Comparison of ENCODE assay signal across 8 cellular contexts in the genomic region with DNA sequence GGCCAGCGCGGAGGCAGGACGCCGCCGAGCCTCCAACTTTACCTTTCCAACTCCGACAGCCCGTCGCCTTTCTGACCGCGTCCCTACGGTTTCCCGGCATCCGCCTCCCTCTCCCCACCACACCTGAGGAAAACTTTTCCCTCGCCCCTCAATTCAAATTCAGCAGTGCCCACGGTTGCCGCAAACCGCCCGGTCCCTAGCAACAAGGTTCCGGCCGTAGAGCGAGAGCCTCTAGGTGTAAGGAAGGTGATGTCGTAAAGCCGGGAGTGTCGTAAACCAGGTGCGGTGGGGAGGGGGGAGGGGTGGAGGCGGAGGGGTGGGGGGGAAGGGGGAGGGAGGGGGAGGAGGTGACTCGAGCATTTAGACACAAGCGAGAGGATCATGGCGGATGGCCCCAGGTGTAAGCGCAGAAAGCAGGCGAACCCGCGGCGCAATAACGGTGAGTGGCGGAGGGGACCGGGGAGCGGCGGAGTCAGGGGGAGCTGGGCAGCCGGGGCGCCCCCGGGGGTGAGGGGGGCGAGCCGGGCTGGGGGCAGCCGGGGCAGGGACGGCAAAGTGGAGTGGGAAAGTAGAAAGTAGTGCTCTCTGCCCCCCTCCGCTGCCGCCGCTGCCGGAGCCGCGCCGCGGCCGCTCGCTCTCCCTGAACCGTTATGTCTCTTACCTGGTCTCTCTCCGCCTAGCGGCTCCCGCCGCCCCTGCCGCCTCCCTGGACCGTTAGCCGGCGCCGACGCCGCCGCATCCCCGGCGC. TPM values are rescaled to one million over a fixed set of nuclear protein-coding genes. Genes with fewer than 3 reads are reported as not detected.
DNase-seq lines count a peak whose midpoint lies in the region; ATAC-seq and TF ChIP-seq lines count a peak whose summit lies in the region.

A gene (plus strand): TSS at position 363 of the 748 bp plus-strand sequence. CDS start 19 bp downstream, at position 382.

- WGBS in spleen, 5 donors, result 0 to 1% (median 0%) methylated on average over 56 to 69 of the region's 71 CpGs

- no peaks in the 10 kb centered on the region for H3K4me1 ChIP-seq in breast epithelium
- peaks cover 8 to 54% (median 37%) of the 10 kb centered on the region in 6 donors for H3K4me1 ChIP-seq in spleen

- no peaks in the 10 kb centered on the region for H3K9me3 ChIP-seq in WERI-Rb-1 (ENCODE audit: severe bottlenecking)
- no peaks in the 10 kb centered on the region for H3K9me3 ChIP-seq in breast epithelium
- H3K9me3 ChIP-seq in spleen, result no peaks in the 10 kb centered on the region

- peaks cover 10 to 24% (median 17%) of the 10 kb centered on the region in 3 donors for H3K27me3 Mint-ChIP-seq in immature natural killer cell (ENCODE audit: low read depth in 3 of 3)

- no peaks in the 10 kb centered on the region for H3K27me3 ChIP-seq in WERI-Rb-1 (ENCODE audit: insufficient read depth, low read depth, severe bottlenecking)
- peaks cover 0 to 14% of the 10 kb centered on the region in 2 donors for H3K27me3 ChIP-seq in breast epithelium
- peaks cover 0 to 22% (median 0%) of the 10 kb centered on the region in 7 donors for H3K27me3 ChIP-seq in spleen (replicated peaks in 1 of 7)

- peaks cover 36 to 42% of the 10 kb centered on the region in 2 donors for H3K4me1 Mint-ChIP-seq in immature natural killer cell

- DNase-seq in 8988T (peak; percentile 56), NCI-H2107 treated with DMSO at 0.1 percent for 48 hours (lab: John Stamatoyannopoulos, UW; ENCODE audit: unreplicated experiment) (peak; percentile 81), WERI-Rb-1 (peak; percentile 84), breast epithelium (ENCODE audit: low spot score in 2 of 2) (peak; percentile 71 to 76), immature natural killer cell (peak; percentile 81 to 87 (median 83)), spleen (peak; percentile 96)

- H3K36me3 Mint-ChIP-seq in immature natural killer cell, result no peaks in the 10 kb centered on the region

- peak within 1 kb of the TSS; percentile 86 for H3K27ac ChIP-seq in WERI-Rb-1
- peak within 1 kb of the TSS; percentile 88 to 95 for H3K27ac ChIP-seq in breast epithelium
- peak within 1 kb of the TSS; percentile 93 to 99 (median 98) for H3K27ac ChIP-seq in spleen

- H3K4me3 ChIP-seq in WERI-Rb-1 (ENCODE audit: low read depth, low read length) (peak within 1 kb of the TSS; percentile 88), breast epithelium (peak within 1 kb of the TSS; percentile 80 to 95 (median 85)), spleen (peak within 1 kb of the TSS; percentile 59 to 95 (median 88))

- H3K9me3 Mint-ChIP-seq in immature natural killer cell, result no peaks in the 10 kb centered on the region

- TF ChIP-seq CTCF in WERI-Rb-1 (IDR thresholded peaks at IDR 0.05; ENCODE audit: low read depth, low read length) (0 out of 2 replicates have a peak, but pooled peaks have one; percentile 6), breast epithelium (IDR thresholded peaks at IDR 0.05) (peak in 2 of 3 donors; percentile 39 to 54), spleen (IDR thresholded peaks at IDR 0.05 in 8 of 11, conservative IDR thresholded peaks at IDR 0.05 in 3 of 11) (peak in 9 of 11 experiments; percentile 38 to 74 (median 59))

- H3K27ac Mint-ChIP-seq in immature natural killer cell, result peak within 1 kb of the TSS; percentile 94 to 99 (median 96)

- peak; percentile 42 for ATAC-seq in GM18511 (IDR thresholded peaks at IDR 0.05; ENCODE audit: unreplicated experiment)
- peak; percentile 43 for ATAC-seq in HG03045 (IDR thresholded peaks at IDR 0.05; ENCODE audit: unreplicated experiment)

- no peaks in the 10 kb centered on the region for H3K36me3 ChIP-seq in WERI-Rb-1
- H3K36me3 ChIP-seq in breast epithelium, result no peaks in the 10 kb centered on the region
- no peaks in the 10 kb centered on the region for H3K36me3 ChIP-seq in spleen

- H3K4me3 Mint-ChIP-seq in immature natural killer cell, result peak within 1 kb of the TSS; percentile 98 to 100 (median 99)

- intact Hi-C loops in breast epithelium (cut with DNase I; ENCODE audit: low total_unique reads) (no loop called here), spleen (cut with DNase I; ENCODE audit: low total_unique reads) (loop anchor here (10.0 kb wide), 2 partner anchors 446 to 534 kb away; no protein-coding TSS in a partner anchor)

- TF ChIP-seq POLR2A in breast epithelium (IDR thresholded peaks at IDR 0.05) (no peak), spleen (IDR thresholded peaks at IDR 0.05) (no peak)

RNA-seq across cellular contexts. Expression of the gene that starts here (rescaled TPM):
- total RNA-seq in breast epithelium, result 100 to 1,000 TPM in 1 of 3 donors, 10 to 100 TPM in 2; 28.2 to 113 (median 71.1) TPM
- polyA plus RNA-seq in immature natural killer cell, result 10 to 100 TPM in 2 of 3 donors, 1 to 10 TPM in 1; 8.4 to 17.5 (median 14.6) TPM
- 10 to 100 TPM; 41.6 to 51.8 (median 46.0) TPM for total RNA-seq in spleen
- 1 to 10 TPM; 6.6 to 8.3 (median 6.8) TPM for polyA plus RNA-seq in spleen

Comparison
In these comparisons a context has a peak if more than half of its experiments do, and no peak if none do; other contexts are left out.
1. Peak in every context shown above with its lines: DNase-seq, ATAC-seq, H3K4me3 ChIP-seq and H3K27ac ChIP-seq.
2. CTCF ChIP-seq: peak in every context shown above with its lines; median percentile 59 in spleen; 46 in breast epithelium; 6 in WERI-Rb-1.